2 cellular contexts compared by ENCODE assay signal in genomic region chr19:34678085-34678412, GRCh38.
TF ChIP-seq lines count a peak whose summit lies in the region.

No MANE protein-coding gene starts in this region.

TF ChIP-seq in SK-N-SH, 30 proteins besides CTCF, POLR2A, EP300 and RAD21:
- TF ChIP-seq EZH2phosphoT487 (IDR thresholded peaks at IDR 0.05; ENCODE audit: borderline replicate concordance, low read depth): no peak
- no peak for TF ChIP-seq RXRA (IDR thresholded peaks at IDR 0.05; ENCODE audit: borderline replicate concordance, low read depth)
- no peak for TF ChIP-seq JUND (IDR thresholded peaks at IDR 0.05)
- TF ChIP-seq TEAD4 (IDR thresholded peaks at IDR 0.05; ENCODE audit: borderline replicate concordance, insufficient read depth): no peak
- no peak for TF ChIP-seq GABPA (IDR thresholded peaks at IDR 0.05; ENCODE audit: low read depth)

TF ChIP-seq in SK-N-SH treated with all-trans-retinoic acid at 6 μM for 48 hours, 23 proteins besides CTCF, POLR2A, EP300 and RAD21 (continued from another document):
- no peak for TF ChIP-seq CREB5 (CRISPR knock-in tag; IDR thresholded peaks at IDR 0.05; ENCODE audit: low read depth)
- TF ChIP-seq PPARA (CRISPR knock-in tag; IDR thresholded peaks at IDR 0.05; ENCODE audit: borderline replicate concordance): no peak
- TF ChIP-seq, protein P1, sequence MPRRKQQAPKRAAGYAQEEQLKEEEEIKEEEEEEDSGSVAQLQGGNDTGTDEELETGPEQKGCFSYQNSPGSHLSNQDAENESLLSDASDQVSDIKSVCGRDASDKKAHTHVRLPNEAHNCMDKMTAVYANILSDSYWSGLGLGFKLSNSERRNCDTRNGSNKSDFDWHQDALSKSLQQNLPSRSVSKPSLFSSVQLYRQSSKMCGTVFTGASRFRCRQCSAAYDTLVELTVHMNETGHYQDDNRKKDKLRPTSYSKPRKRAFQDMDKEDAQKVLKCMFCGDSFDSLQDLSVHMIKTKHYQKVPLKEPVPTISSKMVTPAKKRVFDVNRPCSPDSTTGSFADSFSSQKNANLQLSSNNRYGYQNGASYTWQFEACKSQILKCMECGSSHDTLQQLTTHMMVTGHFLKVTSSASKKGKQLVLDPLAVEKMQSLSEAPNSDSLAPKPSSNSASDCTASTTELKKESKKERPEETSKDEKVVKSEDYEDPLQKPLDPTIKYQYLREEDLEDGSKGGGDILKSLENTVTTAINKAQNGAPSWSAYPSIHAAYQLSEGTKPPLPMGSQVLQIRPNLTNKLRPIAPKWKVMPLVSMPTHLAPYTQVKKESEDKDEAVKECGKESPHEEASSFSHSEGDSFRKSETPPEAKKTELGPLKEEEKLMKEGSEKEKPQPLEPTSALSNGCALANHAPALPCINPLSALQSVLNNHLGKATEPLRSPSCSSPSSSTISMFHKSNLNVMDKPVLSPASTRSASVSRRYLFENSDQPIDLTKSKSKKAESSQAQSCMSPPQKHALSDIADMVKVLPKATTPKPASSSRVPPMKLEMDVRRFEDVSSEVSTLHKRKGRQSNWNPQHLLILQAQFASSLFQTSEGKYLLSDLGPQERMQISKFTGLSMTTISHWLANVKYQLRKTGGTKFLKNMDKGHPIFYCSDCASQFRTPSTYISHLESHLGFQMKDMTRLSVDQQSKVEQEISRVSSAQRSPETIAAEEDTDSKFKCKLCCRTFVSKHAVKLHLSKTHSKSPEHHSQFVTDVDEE (CRISPR knock-in tag; IDR thresholded peaks at IDR 0.05): no peak
- no peak for TF ChIP-seq ESRRG (CRISPR knock-in tag; IDR thresholded peaks at IDR 0.05)
- TF ChIP-seq ZFP30 (CRISPR knock-in tag; IDR thresholded peaks at IDR 0.05): no peak
- TF ChIP-seq ZNF565 (CRISPR knock-in tag; conservative IDR thresholded peaks at IDR 0.05; ENCODE audit: low read depth): no peak
- TF ChIP-seq, protein P2, sequence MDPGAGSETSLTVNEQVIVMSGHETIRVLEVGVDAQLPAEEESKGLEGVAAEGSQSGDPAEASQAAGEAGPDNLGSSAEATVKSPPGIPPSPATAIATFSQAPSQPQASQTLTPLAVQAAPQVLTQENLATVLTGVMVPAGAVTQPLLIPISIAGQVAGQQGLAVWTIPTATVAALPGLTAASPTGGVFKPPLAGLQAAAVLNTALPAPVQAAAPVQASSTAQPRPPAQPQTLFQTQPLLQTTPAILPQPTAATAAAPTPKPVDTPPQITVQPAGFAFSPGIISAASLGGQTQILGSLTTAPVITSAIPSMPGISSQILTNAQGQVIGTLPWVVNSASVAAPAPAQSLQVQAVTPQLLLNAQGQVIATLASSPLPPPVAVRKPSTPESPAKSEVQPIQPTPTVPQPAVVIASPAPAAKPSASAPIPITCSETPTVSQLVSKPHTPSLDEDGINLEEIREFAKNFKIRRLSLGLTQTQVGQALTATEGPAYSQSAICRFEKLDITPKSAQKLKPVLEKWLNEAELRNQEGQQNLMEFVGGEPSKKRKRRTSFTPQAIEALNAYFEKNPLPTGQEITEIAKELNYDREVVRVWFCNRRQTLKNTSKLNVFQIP (CRISPR knock-in tag; IDR thresholded peaks at IDR 0.05; ENCODE audit: borderline replicate concordance, low read depth): no peak
- TF ChIP-seq RARB (CRISPR knock-in tag; IDR thresholded peaks at IDR 0.05): no peak
- no peak for TF ChIP-seq ZNF70 (CRISPR knock-in tag; IDR thresholded peaks at IDR 0.05)
